Comparison of ENCODE assay signal across 8 cellular contexts in the genomic region with DNA sequence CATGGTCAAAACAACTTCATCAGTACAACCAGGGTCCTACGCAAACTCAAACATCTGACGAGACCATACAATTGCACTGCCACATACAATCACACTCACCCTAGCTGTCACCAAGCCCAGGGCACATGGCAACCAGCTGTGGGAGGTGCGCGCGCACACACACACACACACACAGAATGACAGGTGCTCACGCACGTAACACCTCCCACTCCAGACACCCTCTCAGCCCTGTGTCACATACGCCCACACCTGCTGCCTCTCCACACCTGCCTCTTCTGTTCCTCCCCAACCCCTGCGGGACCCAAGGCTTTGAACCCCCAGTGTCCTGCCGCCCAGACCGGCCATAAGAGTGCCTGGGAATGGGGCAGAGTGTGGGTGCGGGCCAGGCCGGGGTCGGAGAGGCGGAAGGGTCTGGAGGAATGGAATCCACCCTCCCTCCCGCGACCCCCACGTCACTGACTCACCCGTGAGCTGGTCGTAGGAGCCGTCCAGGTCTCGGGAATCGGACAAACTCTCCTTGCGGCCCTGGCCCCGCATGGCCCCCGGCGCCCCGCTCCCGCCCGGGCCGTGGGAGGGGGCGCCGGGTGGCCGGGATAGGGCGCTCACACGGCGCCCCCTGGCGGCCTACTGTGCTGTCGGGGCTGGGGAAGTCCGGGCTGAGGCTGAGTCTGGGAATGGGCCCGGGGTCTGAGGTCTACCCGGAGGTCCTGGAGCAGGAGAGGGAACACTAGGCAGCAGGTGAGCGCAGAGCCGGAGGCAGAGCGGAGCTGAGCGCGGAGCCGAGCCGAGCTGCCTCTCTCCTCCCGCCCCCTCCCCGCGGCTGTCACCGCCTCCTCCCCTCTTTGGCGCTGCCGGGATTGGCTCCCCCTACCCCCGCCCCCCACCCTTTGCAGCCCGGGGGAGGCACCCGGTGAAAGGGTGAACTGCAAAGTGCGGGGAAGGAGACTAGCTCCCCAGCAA. TPM values are rescaled to one million over a fixed set of nuclear protein-coding genes. Genes with fewer than 3 reads are reported as not detected.
DNase-seq lines count a peak whose midpoint lies in the region; ATAC-seq and TF ChIP-seq lines count a peak whose summit lies in the region.

TSS of gene KCNIP2 (minus strand) at position 769 of the 960 bp plus-strand sequence. CDS start at position 537, 232 bp downstream.

- H3K4me3 Mint-ChIP-seq in activated CD8-positive, alpha-beta memory T cell treated with anti-CD3 and anti-CD28 coated beads, Interleukin-2, amount 10 ng/mL, durations not matched to agents 7 days and 5 days: peak within 1 kb of the TSS; percentile 41
- H3K4me3 Mint-ChIP-seq in effector memory CD8-positive, alpha-beta T cell: peak within 1 kb of the TSS; percentile 72 to 77
- H3K4me3 Mint-ChIP-seq in naive thymus-derived CD4-positive, alpha-beta T cell: peak within 1 kb of the TSS; percentile 55 to 87 (median 78)

- POLR2A ChIA-PET in naive thymus-derived CD4-positive, alpha-beta T cell (lab: Charles Lee): interaction anchor here (1.0 to 1.3 kb wide), 2 partner anchors 8 to 13 kb away, joined by 3 to 5 read pairs; no protein-coding TSS in a partner anchor

- WGBS in sigmoid colon, 2 donors: 29 to 70% methylated on average over 59 of the region's 59 CpGs

- intact Hi-C loops in naive thymus-derived CD4-positive, alpha-beta T cell (cut with micrococcal nuclease): loop anchor here (1.0 to 5.0 kb wide), 6 partner anchors 36 to 631 kb away; partner anchors contain the start of gene ARMH3 (in 1 of the 2)
- intact Hi-C loops in sigmoid colon (cut with DNase I): loop anchor here (5.0 kb wide), 1 partner anchor 169 kb away; no protein-coding TSS in a partner anchor

- H3K36me3 Mint-ChIP-seq in activated CD8-positive, alpha-beta memory T cell treated with anti-CD3 and anti-CD28 coated beads, Interleukin-2, amount 10 ng/mL, durations not matched to agents 7 days and 5 days: no peaks in the 10 kb centered on the region
- H3K36me3 Mint-ChIP-seq in effector memory CD8-positive, alpha-beta T cell (ENCODE audit: insufficient read depth): peaks cover 26% of the 10 kb centered on the region
- H3K36me3 Mint-ChIP-seq in naive thymus-derived CD4-positive, alpha-beta T cell: peaks cover under 1 to 27% (median 11%) of the 10 kb centered on the region in 5 donors

- H3K9me3 Mint-ChIP-seq in activated CD8-positive, alpha-beta memory T cell treated with anti-CD3 and anti-CD28 coated beads, Interleukin-2, amount 10 ng/mL, durations not matched to agents 7 days and 5 days (ENCODE audit: low read depth): no peaks in the 10 kb centered on the region
- no peaks in the 10 kb centered on the region for H3K9me3 Mint-ChIP-seq in effector memory CD8-positive, alpha-beta T cell
- peaks cover 0 to 2% (median 0%) of the 10 kb centered on the region in 11 donors for H3K9me3 Mint-ChIP-seq in naive thymus-derived CD4-positive, alpha-beta T cell

- CTCF ChIA-PET in activated CD8-positive, alpha-beta memory T cell treated with anti-CD3 and anti-CD28 coated beads, Interleukin-2, amount 10 ng/mL, durations not matched to agents 7 days and 5 days (lab: Charles Lee): interaction anchor here (0.6 to 11.5 kb wide), 12 partner anchors 8 to 275 kb away, joined by 3 to 228 read pairs (median 3); partner anchors contain the start of gene HPS6
- CTCF ChIA-PET in naive thymus-derived CD4-positive, alpha-beta T cell (lab: Charles Lee): interaction anchor here (0.5 to 2.3 kb wide), 3 partner anchors 11 to 330 kb away, joined by 3 to 9 read pairs (median 3); no protein-coding TSS in a partner anchor

- peak; percentile 16 for ATAC-seq in activated CD8-positive, alpha-beta memory T cell treated with anti-CD3 and anti-CD28 coated beads, Interleukin-2, amount 10 ng/mL, durations not matched to agents 7 days and 5 days
- peak; percentile 58 for ATAC-seq in effector memory CD8-positive, alpha-beta T cell (replicated peaks)
- peak; percentile 75 for ATAC-seq in naive thymus-derived CD4-positive, alpha-beta T cell
- no peak for ATAC-seq in HG03342 (IDR thresholded peaks at IDR 0.05; ENCODE audit: unreplicated experiment)

- TF ChIP-seq CTCF in sigmoid colon (IDR thresholded peaks at IDR 0.05): peak in 1 of 4 experiments; percentile 33

- TF ChIP-seq EP300 in sigmoid colon (IDR thresholded peaks at IDR 0.05): no peak

- H3K9me3 ChIP-seq in naive thymus-derived CD4-positive, alpha-beta T cell (ENCODE audit: control insufficient read depth in 2 of 3, low read length in 3 of 3): no peaks in the 10 kb centered on the region
- no peaks in the 10 kb centered on the region for H3K9me3 ChIP-seq in sigmoid colon

- H3K4me1 ChIP-seq in naive thymus-derived CD4-positive, alpha-beta T cell (ENCODE audit: control insufficient read depth in 2 of 2, insufficient read depth in 2 of 2, low read length in 2 of 2): peaks cover 8 to 34% of the 10 kb centered on the region in 2 donors
- H3K4me1 ChIP-seq in sigmoid colon: peaks cover 0 to 38% (median 34%) of the 10 kb centered on the region in 4 donors

- H3K27me3 ChIP-seq in naive thymus-derived CD4-positive, alpha-beta T cell (ENCODE audit: control insufficient read depth in 2 of 2, insufficient read depth in 2 of 2, low read length in 2 of 2): no peaks in the 10 kb centered on the region
- H3K27me3 ChIP-seq in sigmoid colon: peaks cover 0 to 5% (median 0%) of the 10 kb centered on the region in 3 donors

- H3K4me3 ChIP-seq in naive thymus-derived CD4-positive, alpha-beta T cell (ENCODE audit: low read length): peak within 1 kb of the TSS; percentile 19
- peak within 1 kb of the TSS in 2 of 4 donors; percentile 21 to 26 for H3K4me3 ChIP-seq in sigmoid colon

- no peak for TF ChIP-seq POLR2A in sigmoid colon (IDR thresholded peaks at IDR 0.05)

- no peak within 1 kb of the TSS for H3K27ac ChIP-seq in naive thymus-derived CD4-positive, alpha-beta T cell (ENCODE audit: low read depth, low read length)
- H3K27ac ChIP-seq in sigmoid colon: no peak within 1 kb of the TSS

- H3K27me3 Mint-ChIP-seq in activated CD8-positive, alpha-beta memory T cell treated with anti-CD3 and anti-CD28 coated beads, Interleukin-2, amount 10 ng/mL, durations not matched to agents 7 days and 5 days: peaks cover 12% of the 10 kb centered on the region
- H3K27me3 Mint-ChIP-seq in effector memory CD8-positive, alpha-beta T cell: no peaks in the 10 kb centered on the region
- H3K27me3 Mint-ChIP-seq in naive thymus-derived CD4-positive, alpha-beta T cell: peaks cover 0 to 19% (median 4%) of the 10 kb centered on the region in 5 donors

- peak; percentile 94 for DNase-seq in ELF-1 (ENCODE audit: low read depth, low spot score)
- peak; percentile 2 for DNase-seq in NCI-H187 treated with DMSO at 0.1 percent for 48 hours (lab: John Stamatoyannopoulos, UW)
- DNase-seq in activated CD8-positive, alpha-beta memory T cell treated with anti-CD3 and anti-CD28 coated beads, Interleukin-2, amount 10 ng/mL, durations not matched to agents 7 days and 5 days: peak; percentile 59
- peak; percentile 49 to 57 (median 51) for DNase-seq in effector memory CD8-positive, alpha-beta T cell
- peak; percentile 32 to 79 (median 54) for DNase-seq in naive thymus-derived CD4-positive, alpha-beta T cell
- DNase-seq in sigmoid colon: no peak
- DNase-seq in GDM1 (lab: John Stamatoyannopoulos, UW): no peak

- H3K4me1 Mint-ChIP-seq in activated CD8-positive, alpha-beta memory T cell treated with anti-CD3 and anti-CD28 coated beads, Interleukin-2, amount 10 ng/mL, durations not matched to agents 7 days and 5 days: peaks cover 33% of the 10 kb centered on the region
- H3K4me1 Mint-ChIP-seq in effector memory CD8-positive, alpha-beta T cell (ENCODE audit: low read depth in 2 of 2): peaks cover 40 to 42% of the 10 kb centered on the region in 2 donors
- H3K4me1 Mint-ChIP-seq in naive thymus-derived CD4-positive, alpha-beta T cell: peaks cover 31 to 59% (median 52%) of the 10 kb centered on the region in 7 donors

- no peak within 1 kb of the TSS for H3K27ac Mint-ChIP-seq in activated CD8-positive, alpha-beta memory T cell treated with anti-CD3 and anti-CD28 coated beads, Interleukin-2, amount 10 ng/mL, durations not matched to agents 7 days and 5 days
- H3K27ac Mint-ChIP-seq in effector memory CD8-positive, alpha-beta T cell: peak within 1 kb of the TSS in 1 of 2 donors; percentile 73
- H3K27ac Mint-ChIP-seq in naive thymus-derived CD4-positive, alpha-beta T cell: peak within 1 kb of the TSS in 5 of 9 donors; percentile 18 to 72 (median 38)

- H3K36me3 ChIP-seq in naive thymus-derived CD4-positive, alpha-beta T cell (ENCODE audit: control insufficient read depth in 2 of 3, insufficient read depth in 3 of 3, low read length in 3 of 3): peaks cover 0 to 17% (median under 1%) of the 10 kb centered on the region in 3 experiments
- peaks cover 0 to 15% (median 2%) of the 10 kb centered on the region in 4 donors for H3K36me3 ChIP-seq in sigmoid colon

RNA-seq across cellular contexts. Expression of gene KCNIP2, which starts in this region (rescaled TPM):
- 1 to 10 TPM; 1.6 to 2.3 TPM for total RNA-seq in activated CD8-positive, alpha-beta memory T cell treated with anti-CD3 and anti-CD28 coated beads, Interleukin-2, amount 10 ng/mL, durations not matched to agents 7 days and 5 days
- total RNA-seq in naive thymus-derived CD4-positive, alpha-beta T cell: 1 to 10 TPM; 1.9 to 6.3 (median 2.6) TPM
- under 1 TPM in 1 of 2 donors, not detected in 1; 0.27 TPM for polyA plus RNA-seq in naive thymus-derived CD4-positive, alpha-beta T cell
- 1 to 10 TPM; 1.8 to 7.1 (median 2.6) TPM for total RNA-seq in sigmoid colon
- polyA plus RNA-seq in sigmoid colon: 1 to 10 TPM in 1 of 3 donors, not detected in 2; 3.3 TPM

Comparison
In these comparisons a context has a peak if more than half of its experiments do, and no peak if none do; other contexts are left out.
1. DNase-seq: peak in ELF-1 (single experiment), NCI-H187 treated with DMSO at 0.1 percent for 48 hours (single experiment), activated CD8-positive, alpha-beta memory T cell treated with anti-CD3 and anti-CD28 coated beads, Interleukin-2, amount 10 ng/mL, durations not matched to agents 7 days and 5 days (single experiment), effector memory CD8-positive, alpha-beta T cell (3 of 3) and naive thymus-derived CD4-positive, alpha-beta T cell (9 of 9); none in sigmoid colon (single experiment) and GDM1 (single experiment).
2. Peak in every context shown above with its lines, with median percentiles within 50 percentile points of each other: H3K4me3 Mint-ChIP-seq.